Comparison of ENCODE assay signal across 9 cellular contexts in the genomic region with DNA sequence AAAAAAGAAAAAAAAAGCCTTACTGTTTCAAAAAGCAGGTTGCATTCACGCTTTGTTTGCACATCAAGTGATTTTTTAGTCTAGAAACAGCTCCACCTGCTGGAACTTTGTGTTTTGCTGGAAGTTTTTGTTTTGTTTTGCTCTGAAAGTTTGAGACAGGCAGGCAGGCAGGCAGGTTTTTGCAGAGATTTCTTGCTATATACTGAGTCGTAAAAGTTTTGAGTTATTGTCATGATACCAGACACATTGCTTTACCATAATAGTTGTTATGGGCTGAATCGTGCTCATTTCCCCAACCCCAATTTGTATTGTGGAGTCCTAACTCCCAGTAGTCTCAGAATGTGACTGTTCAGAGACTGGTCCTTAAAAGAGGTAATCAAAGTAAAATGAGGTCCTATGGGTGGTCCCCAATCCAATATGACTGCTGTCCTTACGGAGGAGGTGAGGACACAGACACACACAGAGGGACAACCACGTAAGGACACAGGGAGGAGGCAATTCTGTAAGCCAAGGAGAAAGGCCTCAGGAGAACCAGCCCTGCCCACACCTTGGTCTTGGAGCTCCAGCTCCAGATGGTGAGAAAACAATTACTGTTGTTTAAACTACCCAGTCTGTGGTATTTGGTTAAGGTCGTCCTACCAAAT. TPM values are rescaled to one million over a fixed set of nuclear protein-coding genes. Genes with fewer than 3 reads are reported as not detected.
DNase-seq lines count a peak whose midpoint lies in the region; ATAC-seq and TF ChIP-seq lines count a peak whose summit lies in the region.
"Had no signal": no experiment of that assay in that cellular context is flagged by ENCODE, and none has a peak within 500 bp of the region (broad histone marks: within the 10 kb centered on the region; RNA-seq: fewer than 3 reads in every experiment).

No MANE protein-coding gene starts in this region.

- no peak overlapping the region for H3K9ac ChIP-seq in fibroblast of lung (ENCODE audit: insufficient read depth, low read length)

- peaks cover under 1% of the 10 kb centered on the region for H3K9me3 Mint-ChIP-seq in progenitor cell of endocrine pancreas (ENCODE audit: low read depth)

- no peak overlapping the region for H3K4me2 ChIP-seq in fibroblast of lung (ENCODE audit: extremely low read depth, insufficient read depth, low read length)

- peak overlapping the region; percentile 30 for H2AFZ ChIP-seq in fibroblast of lung (ENCODE audit: low read length)

- H3K27me3 Mint-ChIP-seq in progenitor cell of endocrine pancreas, result peaks cover 45% of the 10 kb centered on the region

- no peaks in the 10 kb centered on the region for H3K9me3 ChIP-seq in fibroblast of lung (ENCODE audit: control insufficient read depth, insufficient read depth, low read depth, low read length)
- H3K9me3 ChIP-seq: thoracic aorta had no signal

- TF ChIP-seq CTCF in VCaP (conservative IDR thresholded peaks at IDR 0.05) (peak; percentile 94), fibroblast of lung (conservative IDR thresholded peaks at IDR 0.05 in 1 of 2, IDR thresholded peaks at IDR 0.05 in 1 of 2; ENCODE audit: low read depth in 1 of 2, low read length in 2 of 2) (peak; percentile 64 to 78), progenitor cell of endocrine pancreas (IDR thresholded peaks at IDR 0.05; ENCODE audit: unreplicated experiment) (peak; percentile 73)

- no peak overlapping the region for H3K27ac ChIP-seq in VCaP
- no peak overlapping the region for H3K27ac ChIP-seq in fibroblast of lung (ENCODE audit: insufficient read depth, low read length)
- H3K27ac ChIP-seq: thoracic aorta had no signal

- no peaks in the 10 kb centered on the region for H3K4me1 Mint-ChIP-seq in progenitor cell of endocrine pancreas (ENCODE audit: low read depth)

- H3K27me3 ChIP-seq in fibroblast of lung (ENCODE audit: control insufficient read depth, insufficient read depth, low read length), result no peaks in the 10 kb centered on the region

- no peak overlapping the region for H3K4me3 ChIP-seq in fibroblast of lung (replicated peaks in 1 of 4; ENCODE audit: control extremely low read depth in 1 of 4, insufficient read depth in 1 of 4, low read depth in 3 of 4, low read length in 4 of 4)
- H3K4me3 ChIP-seq: thoracic aorta had no signal

- H3K4me3 Mint-ChIP-seq in progenitor cell of endocrine pancreas (ENCODE audit: low read depth), result no peak overlapping the region

- peak; percentile 38 for DNase-seq in SIG-M5 treated with dmso at 0.1 percent for 504 hours (lab: John Stamatoyannopoulos, UW; ENCODE audit: unreplicated experiment)
- no peak for DNase-seq in SIG-M5 (lab: John Stamatoyannopoulos, UW)
- DNase-seq in HuH-7.5 (ENCODE audit: low spot score), result peak; percentile 18
- DNase-seq in fibroblast of lung (ENCODE audit: low read depth in 2 of 2), result peak; percentile 20 to 42
- DNase-seq in progenitor cell of endocrine pancreas (ENCODE audit: low spot score, unreplicated experiment), result peak; percentile 12

- no peaks in the 10 kb centered on the region for H3K36me3 ChIP-seq in fibroblast of lung (ENCODE audit: control insufficient read depth, insufficient read depth, low read length)
- H3K36me3 ChIP-seq: thoracic aorta had no signal

- H3K36me3 Mint-ChIP-seq in progenitor cell of endocrine pancreas (ENCODE audit: insufficient read depth), result no peaks in the 10 kb centered on the region

- no peaks in the 10 kb centered on the region for H4K20me1 ChIP-seq in fibroblast of lung (ENCODE audit: control insufficient read depth, extremely low read depth, insufficient read depth, low read length)

- no peak overlapping the region for H3K27ac Mint-ChIP-seq in progenitor cell of endocrine pancreas

- ATAC-seq in GM21528 (IDR thresholded peaks at IDR 0.05; ENCODE audit: low FRiP score, unreplicated experiment), result no peak
- no peak for ATAC-seq in GM21737 (IDR thresholded peaks at IDR 0.05; ENCODE audit: unreplicated experiment)

- no peaks in the 10 kb centered on the region for H3K79me2 ChIP-seq in fibroblast of lung (ENCODE audit: control insufficient read depth, insufficient read depth, low read length)

- H3K4me1 ChIP-seq in fibroblast of lung (ENCODE audit: control insufficient read depth, extremely low read depth, insufficient read depth, low read length), result no peaks in the 10 kb centered on the region

RNA-seq across cellular contexts. Expression of a gene that starts 20.9 kb away (rescaled TPM):
- not detected in 2 replicates for total RNA-seq in fibroblast of lung
- not detected in 2 replicates for polyA plus RNA-seq in fibroblast of lung
- polyA plus RNA-seq in fibroblast of lung (2012), result not detected in 2 replicates
- polyA minus RNA-seq in fibroblast of lung (ENCODE audit: low replicate concordance), result not detected in 2 replicates
- not detected in 2 replicates for total RNA-seq in progenitor cell of endocrine pancreas
- total RNA-seq: thoracic aorta had no signal
